13 cellular contexts compared by ENCODE assay signal in the genomic region with DNA sequence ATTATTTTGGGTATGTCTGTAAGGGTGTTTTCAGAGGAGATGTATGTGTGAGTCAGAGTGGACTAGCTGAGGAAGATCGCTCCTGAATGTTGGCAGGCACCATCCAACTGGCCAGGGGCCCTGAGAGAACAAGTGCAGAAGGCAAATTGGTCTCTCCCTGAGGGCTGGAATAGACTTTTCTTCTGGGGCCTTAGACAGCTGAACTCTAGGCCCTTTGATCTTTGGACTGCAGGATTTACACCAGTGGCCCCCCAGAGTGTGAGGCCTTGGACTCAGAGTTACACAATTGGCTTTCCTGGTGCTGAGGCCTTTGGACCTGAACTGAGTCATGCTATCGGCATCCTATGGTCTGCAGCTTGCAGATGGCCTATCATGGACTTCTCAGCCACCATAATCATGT.
DNase-seq lines count a peak whose midpoint lies in the region; ATAC-seq, FAIRE-seq and TF ChIP-seq lines count a peak whose summit lies in the region.
"Had no signal": no experiment of that assay in that cellular context is flagged by ENCODE, and none has a peak within 500 bp of the region (broad histone marks: within the 10 kb centered on the region; RNA-seq: fewer than 3 reads in every experiment).

No MANE protein-coding gene starts in this region.

- H3K27ac Mint-ChIP-seq in Calu3 (ENCODE audit: unreplicated experiment), result no peak overlapping the region

- H4K91ac ChIP-seq in mesenchymal stem cell (ENCODE audit: low read length), result no peak overlapping the region

- H2AFZ ChIP-seq in mesenchymal stem cell (ENCODE audit: low read depth, low read length), result no peak overlapping the region

- TF ChIP-seq CTCF in Calu3 (IDR thresholded peaks at IDR 0.05; ENCODE audit: unreplicated experiment) (no peak), D721Med (IDR thresholded peaks at IDR 0.05; ENCODE audit: insufficient read depth, missing control alignments) (no peak)

- no peaks in the 10 kb centered on the region for H3K79me1 ChIP-seq in mesenchymal stem cell (replicated peaks; ENCODE audit: low read length, poor library complexity, severe bottlenecking)

- no peak overlapping the region for H3K18ac ChIP-seq in mesenchymal stem cell (ENCODE audit: low read depth in 1 of 2, low read length in 2 of 2)

- H2BK120ac ChIP-seq in mesenchymal stem cell (ENCODE audit: low read depth, low read length), result no peak overlapping the region

- WGBS in mesenchymal stem cell, result 74% methylated on average over 1 of the region's 2 CpGs

- H3K36me3 Mint-ChIP-seq in Calu3 (ENCODE audit: insufficient read depth, unreplicated experiment), result no peaks in the 10 kb centered on the region

- no peak overlapping the region for H2BK15ac ChIP-seq in mesenchymal stem cell (ENCODE audit: low read depth, poor library complexity, severe bottlenecking)

- H3K4me1 Mint-ChIP-seq in Calu3 (ENCODE audit: low read depth, unreplicated experiment), result peaks cover 11% of the 10 kb centered on the region

- no peak for TF ChIP-seq POLR2A in GM12891 (IDR thresholded peaks at IDR 0.05; ENCODE audit: low read depth, low read length)

- peaks cover 2% of the 10 kb centered on the region for H3K4me1 ChIP-seq in mesenchymal stem cell (ENCODE audit: control insufficient read depth, insufficient read depth, low read depth, low read length)
- H3K4me1 ChIP-seq: esophagus squamous epithelium, left ventricle myocardium inferior had no signal

- ATAC-seq in GM19467 (IDR thresholded peaks at IDR 0.05; ENCODE audit: unreplicated experiment) (no peak), GM18502 (IDR thresholded peaks at IDR 0.05; ENCODE audit: poor library complexity, unreplicated experiment) (no peak)
- ATAC-seq: activated T-cell treated with anti-CD3 and anti-CD28 coated beads, Interleukin-2, amount 50 U/mL, for 4 hours had no signal

- no peaks in the 10 kb centered on the region for H3K27me3 Mint-ChIP-seq in Calu3 (ENCODE audit: unreplicated experiment)

- H3K27me3 ChIP-seq in mesenchymal stem cell (ENCODE audit: control insufficient read depth in 1 of 2, insufficient read depth in 1 of 2, low read length in 2 of 2), result no peaks in the 10 kb centered on the region
- H3K27me3 ChIP-seq: esophagus squamous epithelium had no signal

- no peak overlapping the region for H2AK5ac ChIP-seq in mesenchymal stem cell (ENCODE audit: low read length, severe bottlenecking)

- no peaks in the 10 kb centered on the region for H3K9me3 ChIP-seq in mesenchymal stem cell (ENCODE audit: control insufficient read depth, low read length)
- H3K9me3 ChIP-seq: esophagus squamous epithelium, left ventricle myocardium inferior had no signal

- H4K8ac ChIP-seq in mesenchymal stem cell (ENCODE audit: low read length), result no peak overlapping the region

- H3K4me2 ChIP-seq in mesenchymal stem cell (ENCODE audit: low read length, poor library complexity, severe bottlenecking), result no peak overlapping the region

- no peak overlapping the region for H2BK12ac ChIP-seq in mesenchymal stem cell (ENCODE audit: low read length in 2 of 2)

- FAIRE-seq in D721Med (lab: Jason Lieb, UNC) (no peak), GM12891 (lab: Jason Lieb, UNC) (no peak)

- DNase-seq in Calu3, result peak; percentile 24
- DNase-seq in NCI-H226, result peak; percentile 78
- DNase-seq in cerebellum (ENCODE audit: low spot score), result peak; percentile 15
- peak; percentile 54 for DNase-seq in mesenchymal stem cell
- no peak for DNase-seq in D721Med (ENCODE audit: insufficient read length, low spot score)
- no peak for DNase-seq in GM12891 (ENCODE audit: insufficient read length, low spot score)
- DNase-seq: activated T-cell treated with anti-CD3 and anti-CD28 coated beads, Interleukin-2, amount 50 U/mL, for 4 hours; esophagus squamous epithelium; left ventricle myocardium inferior; NCI-H2227 treated with DMSO at 0.1 percent for 48 hours had no signal

- intact Hi-C loops in Calu3 (cut with micrococcal nuclease; ENCODE audit: unreplicated experiment), result no loop called here

- no peaks in the 10 kb centered on the region for H3K36me3 ChIP-seq in mesenchymal stem cell (ENCODE audit: control insufficient read depth in 1 of 2, insufficient read depth in 2 of 2, low read depth in 1 of 2, low read length in 2 of 2)
- H3K36me3 ChIP-seq: esophagus squamous epithelium, left ventricle myocardium inferior had no signal

- no peak overlapping the region for H3K14ac ChIP-seq in mesenchymal stem cell (ENCODE audit: low read length in 2 of 2)

- peaks cover 2% of the 10 kb centered on the region for H3K9me3 Mint-ChIP-seq in Calu3 (ENCODE audit: low read depth, unreplicated experiment)
- H3K9me3 Mint-ChIP-seq: activated T-cell treated with anti-CD3 and anti-CD28 coated beads, Interleukin-2, amount 50 U/mL, for 4 hours had no signal

- H3K9ac ChIP-seq in mesenchymal stem cell (ENCODE audit: low read length), result no peak overlapping the region

- no peak overlapping the region for H3K27ac ChIP-seq in mesenchymal stem cell (ENCODE audit: low read length, poor library complexity, severe bottlenecking)
- H3K27ac ChIP-seq: esophagus squamous epithelium, left ventricle myocardium inferior, RWPE1 had no signal

- no peak overlapping the region for H3K4me3 Mint-ChIP-seq in Calu3 (ENCODE audit: low read depth, unreplicated experiment)
- H3K4me3 Mint-ChIP-seq: activated T-cell treated with anti-CD3 and anti-CD28 coated beads, Interleukin-2, amount 50 U/mL, for 4 hours had no signal

- H3K23ac ChIP-seq in mesenchymal stem cell (ENCODE audit: low read length in 2 of 2), result no peak overlapping the region

- CTCF ChIA-PET in Calu3 (lab: Charles Lee), result no interaction called here

- no peak overlapping the region for H3K4me3 ChIP-seq in mesenchymal stem cell (ENCODE audit: insufficient read depth in 1 of 2, low read depth in 1 of 2, low read length in 2 of 2)
- H3K4me3 ChIP-seq: esophagus squamous epithelium, left ventricle myocardium inferior had no signal

- BruUV-seq in Calu3 (replicated peaks; lab: Mats Ljungman, UMichigan), result no TSS peak

- H3K4ac ChIP-seq in mesenchymal stem cell (ENCODE audit: low read depth in 1 of 2, low read length in 2 of 2), result no peak overlapping the region

- H2BK5ac ChIP-seq in mesenchymal stem cell (ENCODE audit: low read depth, low read length, poor library complexity, severe bottlenecking), result no peak overlapping the region

TF ChIP-seq in GM12891, 5 proteins besides CTCF, POLR2A, EP300 and RAD21:
- no peak for TF ChIP-seq SPI1 (IDR thresholded peaks at IDR 0.05; ENCODE audit: low read depth, low read length)
- no peak for TF ChIP-seq POU2F2 (IDR thresholded peaks at IDR 0.05; ENCODE audit: low read depth, low read length)
- TF ChIP-seq TAF1 (IDR thresholded peaks at IDR 0.05; ENCODE audit: low read depth, low read length), result no peak
- TF ChIP-seq PAX5 (IDR thresholded peaks at IDR 0.05; ENCODE audit: insufficient read depth, low read length, severe bottlenecking), result no peak
- TF ChIP-seq POLR2AphosphoS5 (IDR thresholded peaks at IDR 0.05; ENCODE audit: low read depth, low read length), result no peak

Comparison
In these comparisons a context has a peak if more than half of its experiments do, and no peak if none do; other contexts are left out.
1. DNase-seq: peak in Calu3 (single experiment), NCI-H226 (single experiment), cerebellum (single experiment) and mesenchymal stem cell (single experiment); none in D721Med (single experiment) and GM12891 (single experiment).